8 cellular contexts compared by ENCODE assay signal in the genomic region with DNA sequence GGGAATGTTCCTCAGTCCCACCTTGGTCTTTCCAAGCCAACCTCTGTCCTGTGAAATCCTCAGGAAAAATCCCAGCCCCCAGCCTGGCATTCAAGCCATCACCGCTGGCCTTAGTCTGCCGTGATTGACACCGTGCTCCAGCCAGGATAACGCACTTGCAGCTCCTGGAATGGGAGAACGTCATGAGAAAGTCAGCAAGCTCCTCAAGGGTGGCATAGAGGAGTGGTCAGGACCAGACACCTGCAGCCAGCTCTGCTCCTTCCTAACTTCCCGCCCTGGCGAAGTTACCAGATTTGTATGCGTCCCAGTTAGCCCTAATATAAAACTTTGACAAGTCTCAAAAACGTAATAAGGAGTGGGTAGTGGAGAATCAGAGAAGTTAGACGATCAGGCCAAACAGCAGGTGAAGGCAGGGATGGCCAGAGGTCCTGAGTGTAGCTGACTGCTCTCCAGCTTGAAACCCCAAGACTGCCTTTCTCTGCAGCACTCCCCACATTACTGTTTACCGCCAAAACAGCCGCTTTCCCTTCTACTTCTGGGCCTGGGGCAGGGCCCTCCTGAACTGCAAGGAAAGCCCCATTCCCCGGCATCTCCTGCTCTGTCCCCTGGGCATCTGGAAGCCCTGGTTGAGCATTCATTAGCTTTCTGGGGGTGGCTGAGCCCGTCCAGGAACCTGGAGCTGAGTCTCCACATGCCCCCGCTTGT. TPM values are rescaled to one million over a fixed set of nuclear protein-coding genes. Genes with fewer than 3 reads are reported as not detected.
A peak's percentile ranks its signal among the peaks of the same experiment; 100 is the strongest.
DNase-seq lines count a peak whose midpoint lies in the region; ATAC-seq and TF ChIP-seq lines count a peak whose summit lies in the region.

No MANE protein-coding gene starts in this region.

- H3K4me1 Mint-ChIP-seq in CD4-positive, CD25-positive, alpha-beta regulatory T cell: peaks cover 0 to 16% (median 1%) of the 10 kb centered on the region in 4 donors

- H3K4me3 Mint-ChIP-seq in CD4-positive, CD25-positive, alpha-beta regulatory T cell: peak overlapping the region in 3 of 4 donors; percentile 18 to 64 (median 62)

- CTCF ChIA-PET in RWPE1 (lab: Yijun Ruan, JAX): interaction anchor here (0.9 kb wide), 1 partner anchor 34 kb away, joined by 6 read pairs; no protein-coding TSS in a partner anchor

- POLR2A ChIA-PET in RWPE1 (lab: Yijun Ruan, JAX; ENCODE audit: low non-redundant PET): interaction anchor here (1.2 kb wide), 1 partner anchor 10 kb away, joined by 3 read pairs; no protein-coding TSS in a partner anchor

- no peaks in the 10 kb centered on the region for H3K36me3 ChIP-seq in CD4-positive, CD25-positive, alpha-beta regulatory T cell (ENCODE audit: control insufficient read depth, insufficient read depth, low read length)
- no peaks in the 10 kb centered on the region for H3K36me3 ChIP-seq in neural cell (ENCODE audit: insufficient read depth, low read length)

- H4K20me1 ChIP-seq in neural cell (ENCODE audit: insufficient read depth): no peaks in the 10 kb centered on the region

- TF ChIP-seq CTCF in RWPE1 (conservative IDR thresholded peaks at IDR 0.05; ENCODE audit: low read depth) (no peak), epithelial cell of esophagus (IDR thresholded peaks at IDR 0.05; ENCODE audit: insufficient read depth, low read depth, low read length, missing control alignments) (no peak), neural cell (IDR thresholded peaks at IDR 0.05; ENCODE audit: poor library complexity, severe bottlenecking) (no peak)

- no peaks in the 10 kb centered on the region for H3K9me3 ChIP-seq in CD4-positive, CD25-positive, alpha-beta regulatory T cell (ENCODE audit: control insufficient read depth in 2 of 2, low read length in 2 of 2)
- no peaks in the 10 kb centered on the region for H3K9me3 ChIP-seq in neural cell (ENCODE audit: low read length)

- H3K27ac ChIP-seq in CD4-positive, CD25-positive, alpha-beta regulatory T cell (ENCODE audit: insufficient read depth, low read length, poor library complexity, severe bottlenecking): no peak overlapping the region
- H3K27ac ChIP-seq in RWPE1: peak overlapping the region; percentile 98
- no peak overlapping the region for H3K27ac ChIP-seq in neural cell (ENCODE audit: low read length)

- no peaks in the 10 kb centered on the region for H3K79me2 ChIP-seq in neural cell (replicated peaks; ENCODE audit: insufficient read depth, low read length)

- peaks cover 0 to 3% (median 0%) of the 10 kb centered on the region in 7 donors for H3K9me3 Mint-ChIP-seq in CD4-positive, CD25-positive, alpha-beta regulatory T cell

- H2AFZ ChIP-seq in neural cell (ENCODE audit: low read depth, low read length): no peak overlapping the region

- TF ChIP-seq EP300 in neural cell (conservative IDR thresholded peaks at IDR 0.05; ENCODE audit: poor library complexity, severe bottlenecking): no peak

- H3K27ac Mint-ChIP-seq in CD4-positive, CD25-positive, alpha-beta regulatory T cell: no peak overlapping the region

- H3K36me3 Mint-ChIP-seq in CD4-positive, CD25-positive, alpha-beta regulatory T cell: no peaks in the 10 kb centered on the region

- H3K27me3 ChIP-seq in CD4-positive, CD25-positive, alpha-beta regulatory T cell (ENCODE audit: control insufficient read depth, insufficient read depth, low read length): peaks cover 31% of the 10 kb centered on the region
- peaks cover 18% of the 10 kb centered on the region for H3K27me3 ChIP-seq in neural cell (ENCODE audit: insufficient read depth, low read depth, low read length)

- peak overlapping the region; percentile 57 for H3K9ac ChIP-seq in neural cell (ENCODE audit: low read length)

- H3K4me1 ChIP-seq in CD4-positive, CD25-positive, alpha-beta regulatory T cell (ENCODE audit: control insufficient read depth, insufficient read depth, low read length, poor library complexity, severe bottlenecking): peaks cover 9% of the 10 kb centered on the region

- ATAC-seq in CD4-positive, CD25-positive, alpha-beta regulatory T cell (ENCODE audit: low read depth in 2 of 2): no peak
- ATAC-seq in HG02885 (IDR thresholded peaks at IDR 0.05; ENCODE audit: poor library complexity, unreplicated experiment): no peak

- no peaks in the 10 kb centered on the region for H3F3A ChIP-seq in neural cell (ENCODE audit: insufficient read depth, low read length, poor library complexity, severe bottlenecking)

- no peak overlapping the region for H3K4me3 ChIP-seq in CD4-positive, CD25-positive, alpha-beta regulatory T cell (ENCODE audit: low read depth, low read length)
- H3K4me3 ChIP-seq in epithelial cell of esophagus (ENCODE audit: low read length) (peak overlapping the region; percentile 7), neural cell (ENCODE audit: low read length) (peak overlapping the region; percentile 62)

- no peaks in the 10 kb centered on the region for H3K9me2 ChIP-seq in neural cell (ENCODE audit: insufficient read depth, low read length)

- no peak for DNase-seq in CD4-positive, CD25-positive, alpha-beta regulatory T cell
- DNase-seq in RWPE1 (ENCODE audit: low spot score): no peak
- peak; percentile 17 for DNase-seq in epithelial cell of esophagus (ENCODE audit: low read depth)
- DNase-seq in stimulated activated CD4-positive, alpha-beta T cell treated with anti-CD3 and anti-CD28 coated beads, Interleukin-2, amount 100 ng/mL, for 48 hours: no peak
- no peak for DNase-seq in amygdala (lab: John Stamatoyannopoulos, UW)
- DNase-seq in DMS79 treated with DMSO at 0.1 percent for 48 hours (lab: John Stamatoyannopoulos, UW): no peak

- TF ChIP-seq RAD21 in neural cell (conservative IDR thresholded peaks at IDR 0.05): no peak

- H3K4me2 ChIP-seq in neural cell (ENCODE audit: low read length): no peak overlapping the region

- peaks cover 77% of the 10 kb centered on the region for H3K27me3 Mint-ChIP-seq in CD4-positive, CD25-positive, alpha-beta regulatory T cell

TF ChIP-seq in neural cell, 6 proteins besides CTCF, POLR2A, EP300 and RAD21:
- TF ChIP-seq POLR2AphosphoS5 (IDR thresholded peaks at IDR 0.05) (no peak), SMC3 (conservative IDR thresholded peaks at IDR 0.05; ENCODE audit: poor library complexity) (no peak), EZH2 (IDR thresholded peaks at IDR 0.05; ENCODE audit: borderline replicate concordance, insufficient read depth, low read length, poor library complexity, severe bottlenecking) (no peak), MXI1 (conservative IDR thresholded peaks at IDR 0.05; ENCODE audit: poor library complexity, severe bottlenecking) (no peak), TAF1 (IDR thresholded peaks at IDR 0.05; ENCODE audit: low read depth) (no peak)
- TF ChIP-seq, protein P1, sequence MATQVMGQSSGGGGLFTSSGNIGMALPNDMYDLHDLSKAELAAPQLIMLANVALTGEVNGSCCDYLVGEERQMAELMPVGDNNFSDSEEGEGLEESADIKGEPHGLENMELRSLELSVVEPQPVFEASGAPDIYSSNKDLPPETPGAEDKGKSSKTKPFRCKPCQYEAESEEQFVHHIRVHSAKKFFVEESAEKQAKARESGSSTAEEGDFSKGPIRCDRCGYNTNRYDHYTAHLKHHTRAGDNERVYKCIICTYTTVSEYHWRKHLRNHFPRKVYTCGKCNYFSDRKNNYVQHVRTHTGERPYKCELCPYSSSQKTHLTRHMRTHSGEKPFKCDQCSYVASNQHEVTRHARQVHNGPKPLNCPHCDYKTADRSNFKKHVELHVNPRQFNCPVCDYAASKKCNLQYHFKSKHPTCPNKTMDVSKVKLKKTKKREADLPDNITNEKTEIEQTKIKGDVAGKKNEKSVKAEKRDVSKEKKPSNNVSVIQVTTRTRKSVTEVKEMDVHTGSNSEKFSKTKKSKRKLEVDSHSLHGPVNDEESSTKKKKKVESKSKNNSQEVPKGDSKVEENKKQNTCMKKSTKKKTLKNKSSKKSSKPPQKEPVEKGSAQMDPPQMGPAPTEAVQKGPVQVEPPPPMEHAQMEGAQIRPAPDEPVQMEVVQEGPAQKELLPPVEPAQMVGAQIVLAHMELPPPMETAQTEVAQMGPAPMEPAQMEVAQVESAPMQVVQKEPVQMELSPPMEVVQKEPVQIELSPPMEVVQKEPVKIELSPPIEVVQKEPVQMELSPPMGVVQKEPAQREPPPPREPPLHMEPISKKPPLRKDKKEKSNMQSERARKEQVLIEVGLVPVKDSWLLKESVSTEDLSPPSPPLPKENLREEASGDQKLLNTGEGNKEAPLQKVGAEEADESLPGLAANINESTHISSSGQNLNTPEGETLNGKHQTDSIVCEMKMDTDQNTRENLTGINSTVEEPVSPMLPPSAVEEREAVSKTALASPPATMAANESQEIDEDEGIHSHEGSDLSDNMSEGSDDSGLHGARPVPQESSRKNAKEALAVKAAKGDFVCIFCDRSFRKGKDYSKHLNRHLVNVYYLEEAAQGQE (IDR thresholded peaks at IDR 0.05; ENCODE audit: borderline replicate concordance): no peak

RNA-seq across cellular contexts. Expression of a gene that starts 1.3 kb away (rescaled TPM):
- not detected for total RNA-seq in CD4-positive, CD25-positive, alpha-beta regulatory T cell
- 1 to 10 TPM in 3 of 4 donors, under 1 TPM in 1; 0.25 to 4.6 (median 1.8) TPM for polyA plus RNA-seq in CD4-positive, CD25-positive, alpha-beta regulatory T cell
- 43.6 and 48.4 TPM in 2 replicates for polyA plus RNA-seq in neural cell
- 51.9 and 63.6 TPM in 2 replicates for polyA minus RNA-seq in neural cell
